Comparison of ENCODE assay signal across 1 cellular context in the genomic region with DNA sequence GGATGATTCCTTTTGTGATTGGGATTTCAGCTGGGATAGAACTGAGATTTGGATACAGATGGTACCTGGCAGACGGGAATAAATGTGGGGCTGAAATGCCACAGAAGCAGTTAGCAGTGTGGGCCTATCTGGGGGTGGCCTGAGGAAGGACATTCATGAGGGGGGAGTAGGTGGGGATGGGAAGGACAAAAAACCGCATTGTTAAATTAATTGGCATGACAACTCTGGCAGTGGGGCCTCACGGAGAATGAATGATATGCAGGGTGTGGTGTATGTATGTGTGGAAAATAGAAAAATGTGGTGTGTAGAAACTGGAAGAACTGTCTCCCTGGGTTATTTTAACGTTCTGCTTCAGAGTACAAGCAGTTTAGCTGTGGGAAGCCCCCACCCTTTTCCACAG.
TF ChIP-seq lines count a peak whose summit lies in the region.

No MANE protein-coding gene starts in this region.

TF ChIP-seq in HEK293, 187 proteins besides CTCF, POLR2A, EP300 and RAD21 (continued from another document):
- TF ChIP-seq, protein P1, sequence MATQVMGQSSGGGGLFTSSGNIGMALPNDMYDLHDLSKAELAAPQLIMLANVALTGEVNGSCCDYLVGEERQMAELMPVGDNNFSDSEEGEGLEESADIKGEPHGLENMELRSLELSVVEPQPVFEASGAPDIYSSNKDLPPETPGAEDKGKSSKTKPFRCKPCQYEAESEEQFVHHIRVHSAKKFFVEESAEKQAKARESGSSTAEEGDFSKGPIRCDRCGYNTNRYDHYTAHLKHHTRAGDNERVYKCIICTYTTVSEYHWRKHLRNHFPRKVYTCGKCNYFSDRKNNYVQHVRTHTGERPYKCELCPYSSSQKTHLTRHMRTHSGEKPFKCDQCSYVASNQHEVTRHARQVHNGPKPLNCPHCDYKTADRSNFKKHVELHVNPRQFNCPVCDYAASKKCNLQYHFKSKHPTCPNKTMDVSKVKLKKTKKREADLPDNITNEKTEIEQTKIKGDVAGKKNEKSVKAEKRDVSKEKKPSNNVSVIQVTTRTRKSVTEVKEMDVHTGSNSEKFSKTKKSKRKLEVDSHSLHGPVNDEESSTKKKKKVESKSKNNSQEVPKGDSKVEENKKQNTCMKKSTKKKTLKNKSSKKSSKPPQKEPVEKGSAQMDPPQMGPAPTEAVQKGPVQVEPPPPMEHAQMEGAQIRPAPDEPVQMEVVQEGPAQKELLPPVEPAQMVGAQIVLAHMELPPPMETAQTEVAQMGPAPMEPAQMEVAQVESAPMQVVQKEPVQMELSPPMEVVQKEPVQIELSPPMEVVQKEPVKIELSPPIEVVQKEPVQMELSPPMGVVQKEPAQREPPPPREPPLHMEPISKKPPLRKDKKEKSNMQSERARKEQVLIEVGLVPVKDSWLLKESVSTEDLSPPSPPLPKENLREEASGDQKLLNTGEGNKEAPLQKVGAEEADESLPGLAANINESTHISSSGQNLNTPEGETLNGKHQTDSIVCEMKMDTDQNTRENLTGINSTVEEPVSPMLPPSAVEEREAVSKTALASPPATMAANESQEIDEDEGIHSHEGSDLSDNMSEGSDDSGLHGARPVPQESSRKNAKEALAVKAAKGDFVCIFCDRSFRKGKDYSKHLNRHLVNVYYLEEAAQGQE (tag by site-specific recombination; IDR thresholded peaks at IDR 0.05) = no peak
- TF ChIP-seq EGR2 (tag by site-specific recombination; IDR thresholded peaks at IDR 0.05; ENCODE audit: low read depth) (peak; percentile 60), ZBTB7A (tag by site-specific recombination; IDR thresholded peaks at IDR 0.05; ENCODE audit: low read depth) (no peak)
